Comparison of ENCODE assay signal across 1 cellular context in genomic region chr11:14078941-14079522, GRCh38.
TF ChIP-seq lines count a peak whose summit lies in the region.

No MANE protein-coding gene starts in this region.

TF ChIP-seq in GM23338, 12 proteins besides CTCF, POLR2A, EP300 and RAD21 (continued from another document):
- no peak for TF ChIP-seq ZNF462 (CRISPR knock-in tag; IDR thresholded peaks at IDR 0.05)
- TF ChIP-seq JUNB (IDR thresholded peaks at IDR 0.05; ENCODE audit: unreplicated experiment), result no peak
- TF ChIP-seq NANOG (IDR thresholded peaks at IDR 0.05; ENCODE audit: borderline replicate concordance), result no peak
- TF ChIP-seq, protein P1, sequence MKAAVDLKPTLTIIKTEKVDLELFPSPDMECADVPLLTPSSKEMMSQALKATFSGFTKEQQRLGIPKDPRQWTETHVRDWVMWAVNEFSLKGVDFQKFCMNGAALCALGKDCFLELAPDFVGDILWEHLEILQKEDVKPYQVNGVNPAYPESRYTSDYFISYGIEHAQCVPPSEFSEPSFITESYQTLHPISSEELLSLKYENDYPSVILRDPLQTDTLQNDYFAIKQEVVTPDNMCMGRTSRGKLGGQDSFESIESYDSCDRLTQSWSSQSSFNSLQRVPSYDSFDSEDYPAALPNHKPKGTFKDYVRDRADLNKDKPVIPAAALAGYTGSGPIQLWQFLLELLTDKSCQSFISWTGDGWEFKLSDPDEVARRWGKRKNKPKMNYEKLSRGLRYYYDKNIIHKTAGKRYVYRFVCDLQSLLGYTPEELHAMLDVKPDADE (IDR thresholded peaks at IDR 0.05), result no peak
- no peak for TF ChIP-seq EZH2 (IDR thresholded peaks at IDR 0.05; ENCODE audit: low read depth, unreplicated experiment)
- no peak for TF ChIP-seq ZNF331 (CRISPR knock-in tag; IDR thresholded peaks at IDR 0.05; ENCODE audit: low read depth)
- no peak for TF ChIP-seq EZH2phosphoT487 (IDR thresholded peaks at IDR 0.05; ENCODE audit: unreplicated experiment)
- no peak for TF ChIP-seq POLR2AphosphoS5 (IDR thresholded peaks at IDR 0.05; ENCODE audit: low read depth)
- no peak for TF ChIP-seq STAT1 (IDR thresholded peaks at IDR 0.05; ENCODE audit: unreplicated experiment)
- no peak for TF ChIP-seq REST (IDR thresholded peaks at IDR 0.05; ENCODE audit: unreplicated experiment)
